ENCODE assay signal across 16 cellular contexts in the genomic region with DNA sequence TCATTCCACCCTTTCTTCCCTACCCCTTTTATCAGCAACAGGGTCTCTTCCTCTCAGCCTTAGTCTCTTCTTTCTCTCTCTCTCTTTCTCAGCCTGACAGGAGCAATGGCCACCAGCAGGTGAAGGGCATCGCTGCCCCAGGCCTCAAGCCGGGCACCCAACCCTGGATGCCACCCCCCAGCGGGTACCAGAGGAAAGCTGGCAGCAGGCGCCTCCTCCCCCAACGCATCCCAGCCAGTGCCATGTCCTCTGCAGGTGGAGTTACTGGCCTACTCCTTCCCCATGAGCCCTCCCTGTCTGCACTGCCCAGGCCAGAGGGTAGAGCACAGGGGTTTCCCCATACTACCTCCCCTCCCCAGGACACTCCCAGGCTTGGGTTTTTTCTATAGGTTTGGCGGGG.
"Had no signal": no experiment of that assay in that cellular context is flagged by ENCODE, and none has a peak within 500 bp of the region (broad histone marks: within the 10 kb centered on the region; RNA-seq: fewer than 3 reads in every experiment).

No MANE protein-coding gene starts in this region.

- H3K36me3 ChIP-seq: uterus had no signal

- ATAC-seq: left colon had no signal

- H3K27ac Mint-ChIP-seq: activated T-helper 2 cell treated with anti-CD3 and anti-CD28 coated beads, Interferon-gamma antibody, Interleukin-2, Interleukin-4, amounts not matched to agents 10 μg/mL and 5 μg/mL and 100 μg/mL, durations not matched to agents 14 hours and 24 hours and 36 hours had no signal

- H3K9me3 ChIP-seq: tibial nerve, uterus had no signal

- H3K27me3 ChIP-seq: dorsolateral prefrontal cortex, tibial nerve, uterus had no signal

- H3K4me1 ChIP-seq: uterus had no signal

- H3K4me3 Mint-ChIP-seq: brain had no signal

- H3K27me3 Mint-ChIP-seq: brain had no signal

- DNase-seq: activated T-cell treated with anti-CD3 and anti-CD28 coated beads for 4 hours; anterior cingulate cortex; caudate nucleus; dorsolateral prefrontal cortex; erythroblast; foreskin melanocyte; hypothalamus; islet precursor cell; left colon; retina; stimulated activated naive CD4-positive, alpha-beta T cell treated with Interleukin-2 at 50 U/mL for 16 hours; uterus had no signal

- H3K4me3 ChIP-seq: dorsolateral prefrontal cortex, lung, tibial nerve, uterus had no signal

- H3K9me3 Mint-ChIP-seq: activated T-helper 2 cell treated with anti-CD3 and anti-CD28 coated beads, Interferon-gamma antibody, Interleukin-2, Interleukin-4, amounts not matched to agents 10 μg/mL and 5 μg/mL and 100 μg/mL, durations not matched to agents 14 hours and 24 hours and 36 hours; brain had no signal

- H3K27ac ChIP-seq: dorsolateral prefrontal cortex, tibial nerve, uterus had no signal
